7 cellular contexts compared by ENCODE assay signal in the genomic region with DNA sequence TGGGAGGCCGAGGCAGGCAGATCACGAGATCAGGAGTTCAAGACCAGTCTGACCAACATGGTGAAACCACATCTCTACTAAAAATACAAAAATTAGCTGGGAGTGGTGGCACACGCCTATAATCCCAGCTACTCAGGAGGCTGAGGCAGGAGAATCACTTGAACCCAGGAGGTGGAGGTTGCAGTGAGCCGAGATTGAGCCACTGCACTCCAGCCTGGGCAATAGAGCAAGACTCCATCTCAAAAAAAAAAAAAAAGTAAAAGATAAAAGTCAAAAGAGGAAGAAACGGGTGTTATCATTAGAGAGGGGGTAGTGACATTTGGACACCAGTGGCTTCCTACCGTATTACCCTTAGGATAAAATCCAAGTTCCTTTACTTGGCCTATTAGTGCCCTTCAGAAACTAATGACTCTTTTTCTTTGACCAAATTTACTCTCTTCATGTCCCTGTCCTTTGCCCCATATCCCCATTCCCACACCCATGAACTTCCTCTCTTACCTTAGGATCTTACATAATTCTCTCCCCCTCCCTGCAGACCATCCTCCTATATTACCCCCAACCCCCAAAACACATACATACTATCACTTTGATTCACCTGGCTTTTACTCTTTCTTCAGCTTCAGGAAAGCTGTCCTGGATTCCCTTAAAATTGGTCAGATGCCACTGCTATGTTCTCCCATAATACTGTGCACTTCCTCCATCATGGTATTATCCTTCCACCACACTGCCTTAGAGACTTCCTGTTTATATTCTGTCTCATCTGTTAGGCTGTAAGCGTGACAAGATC. TPM values are rescaled to one million over a fixed set of nuclear protein-coding genes. Genes with fewer than 3 reads are reported as not detected.
DNase-seq lines count a peak whose midpoint lies in the region; ATAC-seq and TF ChIP-seq lines count a peak whose summit lies in the region.
"Not testable (repeated sequence)": the region's sequence is repeated elsewhere in the genome, so short reads cannot be mapped to it uniquely, and the experiment has no call there.

No MANE protein-coding gene starts in this region.

- 71% methylated on average over 7 of the region's 7 CpGs for WGBS in liver

- peak overlapping the region; percentile 37 for H3K4me3 Mint-ChIP-seq in T-helper 2 cell treated with Interferon-gamma antibody and Interleukin-4, amounts not matched to agents 5 μg/mL and 100 μg/mL, for 36 hours
- peak overlapping the region; percentile 51 for H3K4me3 Mint-ChIP-seq in activated T-helper 17 cell treated with anti-CD3 and anti-CD28 coated beads, Interleukin-2, amount 50 U/mL, for 72 hours

- H3K9me3 Mint-ChIP-seq in T-helper 2 cell treated with Interferon-gamma antibody and Interleukin-4, amounts not matched to agents 5 μg/mL and 100 μg/mL, for 36 hours; activated T-helper 17 cell treated with anti-CD3 and anti-CD28 coated beads, Interleukin-2, amount 50 U/mL, for 72 hours: not testable (repeated sequence)

- not testable (repeated sequence) for H3K9me3 ChIP-seq in liver (ENCODE audit: control insufficient read depth in 4 of 4, low read length in 3 of 4)

- not testable (repeated sequence) for H3K27me3 Mint-ChIP-seq in T-helper 2 cell treated with Interferon-gamma antibody and Interleukin-4, amounts not matched to agents 5 μg/mL and 100 μg/mL, for 36 hours (ENCODE audit: low read depth); activated T-helper 17 cell treated with anti-CD3 and anti-CD28 coated beads, Interleukin-2, amount 50 U/mL, for 72 hours

- H3K27me3 ChIP-seq in liver (ENCODE audit: control insufficient read depth in 4 of 4, insufficient read depth in 4 of 4, low read length in 3 of 4): not testable (repeated sequence)

- H3K4me3 ChIP-seq in liver (ENCODE audit: low read depth in 1 of 3, low read length in 3 of 3); skeletal muscle cell (ENCODE audit: low read depth, low read length): not testable (repeated sequence)

- peak; percentile 49 for DNase-seq in ELR (ENCODE audit: low read depth)
- peak; percentile 22 to 63 for DNase-seq in NOMO-1 (lab: John Stamatoyannopoulos, UW; ENCODE audit: unreplicated experiment in 2 of 2)
- not testable (repeated sequence) for DNase-seq in T-helper 2 cell treated with Interferon-gamma antibody and Interleukin-4, amounts not matched to agents 5 μg/mL and 100 μg/mL, for 36 hours (ENCODE audit: low spot score)
- DNase-seq in skeletal muscle cell (ENCODE audit: low read depth): peak; percentile 23

- peak overlapping the region; percentile 38 for H3K27ac Mint-ChIP-seq in T-helper 2 cell treated with Interferon-gamma antibody and Interleukin-4, amounts not matched to agents 5 μg/mL and 100 μg/mL, for 36 hours
- peak overlapping the region; percentile 51 for H3K27ac Mint-ChIP-seq in activated T-helper 17 cell treated with anti-CD3 and anti-CD28 coated beads, Interleukin-2, amount 50 U/mL, for 72 hours

- not testable (repeated sequence) for TF ChIP-seq RAD21 in liver (IDR thresholded peaks at IDR 0.05)

- not testable (repeated sequence) for H3K9ac ChIP-seq in liver (ENCODE audit: low read depth in 1 of 2, low read length in 2 of 2)

- not testable (repeated sequence) for H3K36me3 ChIP-seq in liver (ENCODE audit: control insufficient read depth in 4 of 4, insufficient read depth in 3 of 4, low read depth in 1 of 4, low read length in 3 of 4)

- H3K36me3 Mint-ChIP-seq in T-helper 2 cell treated with Interferon-gamma antibody and Interleukin-4, amounts not matched to agents 5 μg/mL and 100 μg/mL, for 36 hours (ENCODE audit: low read depth): peaks cover 19% of the 10 kb centered on the region
- H3K36me3 Mint-ChIP-seq in activated T-helper 17 cell treated with anti-CD3 and anti-CD28 coated beads, Interleukin-2, amount 50 U/mL, for 72 hours (ENCODE audit: low read depth): not testable (repeated sequence)

- peaks cover 0 to 16% (median 7%) of the 10 kb centered on the region in 4 donors for H3K4me1 ChIP-seq in liver (ENCODE audit: control insufficient read depth in 4 of 4, insufficient read depth in 4 of 4, low read length in 3 of 4)

- peak overlapping the region; percentile 7 for H3K27ac ChIP-seq in cingulate gyrus (ENCODE audit: low read depth, low read length)
- not testable (repeated sequence) for H3K27ac ChIP-seq in liver (ENCODE audit: low read depth in 1 of 2, low read length in 2 of 2)

- TF ChIP-seq CTCF in liver (IDR thresholded peaks at IDR 0.05; ENCODE audit: low read depth, low read length, missing input control): not testable (repeated sequence)

- not testable (repeated sequence) for ATAC-seq in activated T-helper 17 cell treated with anti-CD3 and anti-CD28 coated beads, Interleukin-2, amount 50 U/mL, for 72 hours (replicated peaks)

- peaks cover 32% of the 10 kb centered on the region for H3K4me1 Mint-ChIP-seq in T-helper 2 cell treated with Interferon-gamma antibody and Interleukin-4, amounts not matched to agents 5 μg/mL and 100 μg/mL, for 36 hours (ENCODE audit: low read depth)
- H3K4me1 Mint-ChIP-seq in activated T-helper 17 cell treated with anti-CD3 and anti-CD28 coated beads, Interleukin-2, amount 50 U/mL, for 72 hours: peaks cover 29% of the 10 kb centered on the region

TF ChIP-seq in liver, 16 proteins besides CTCF, POLR2A, EP300 and RAD21:
- TF ChIP-seq SP1 (IDR thresholded peaks at IDR 0.05) (peak; percentile 39), YY1 (IDR thresholded peaks at IDR 0.05) (peak; percentile 15)

RNA-seq across cellular contexts. Expression of a gene that starts 4.5 kb away (rescaled TPM):
- total RNA-seq in activated T-helper 17 cell treated with anti-CD3 and anti-CD28 coated beads, Interleukin-2, amount 50 U/mL, for 72 hours: 10 to 100 TPM in 1 of 2 donors, 1 to 10 TPM in 1; 7.0 to 11.5 TPM
- 1 to 10 TPM; 3.8 to 4.9 TPM for total RNA-seq in liver
- 1 to 10 TPM in 1 of 2 donors, under 1 TPM in 1; 0.45 to 1.3 TPM for polyA plus RNA-seq in liver

RNA-seq across cellular contexts. Expression of a gene that starts 4.9 kb away (rescaled TPM):
- total RNA-seq in activated T-helper 17 cell treated with anti-CD3 and anti-CD28 coated beads, Interleukin-2, amount 50 U/mL, for 72 hours: 1,000 to 10,000 TPM; 1,125 to 1,181 TPM
- total RNA-seq in liver: 100 to 1,000 TPM; 225 to 555 TPM
- polyA plus RNA-seq in liver: 100 to 1,000 TPM; 424 to 655 TPM

RNA-seq across cellular contexts. Expression of a gene that starts 41.4 kb away (rescaled TPM):
- total RNA-seq in activated T-helper 17 cell treated with anti-CD3 and anti-CD28 coated beads, Interleukin-2, amount 50 U/mL, for 72 hours: 10 to 100 TPM; 25.8 to 28.4 TPM
- total RNA-seq in liver: 10 to 100 TPM; 15.4 to 29.7 TPM
- 10 to 100 TPM; 17.1 to 19.3 TPM for polyA plus RNA-seq in liver
